8 cellular contexts compared by ENCODE assay signal in the genomic region with DNA sequence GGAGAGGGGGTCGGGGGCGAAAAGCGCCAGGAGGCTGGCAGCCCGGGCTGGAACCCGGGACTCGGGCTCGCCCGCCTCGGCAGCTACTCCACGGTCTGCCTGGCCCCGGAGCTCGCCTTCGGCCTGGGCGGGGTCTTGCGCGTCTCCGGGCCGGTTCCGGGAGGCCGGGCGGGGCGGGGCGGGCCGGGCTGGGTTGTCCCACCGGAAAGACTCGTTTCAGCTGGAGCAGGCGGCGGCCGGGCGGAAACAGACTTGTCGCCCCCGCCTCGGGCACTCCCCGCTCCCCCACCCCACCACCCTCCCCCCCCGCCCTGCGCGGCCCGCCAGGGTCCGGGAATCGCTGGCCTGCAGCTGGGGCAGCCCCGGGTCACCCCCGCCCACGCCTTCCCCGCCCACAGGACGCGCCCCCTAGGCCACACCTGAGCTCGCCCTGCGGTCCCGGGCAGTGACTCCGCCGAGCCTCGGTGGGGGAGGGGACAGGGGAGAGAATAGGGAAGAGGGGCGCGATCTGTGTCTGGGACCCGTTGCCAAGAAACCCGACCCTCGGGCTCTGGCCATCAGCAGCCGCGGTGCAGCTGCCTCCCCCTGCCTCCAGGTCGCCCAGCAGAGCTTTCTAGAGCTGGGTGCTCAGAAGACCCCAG.
DNase-seq lines count a peak whose midpoint lies in the region; ATAC-seq and TF ChIP-seq lines count a peak whose summit lies in the region.

No MANE protein-coding gene starts in this region.

- peak overlapping the region; percentile 79 to 90 for H3K9ac ChIP-seq in colonic mucosa (ENCODE audit: low read depth in 2 of 2, low read length in 2 of 2)

- TF ChIP-seq CTCF in colonic mucosa (IDR thresholded peaks at IDR 0.05), result no peak
- TF ChIP-seq CTCF in left lung (IDR thresholded peaks at IDR 0.05), result no peak
- no peak for TF ChIP-seq CTCF in thyroid gland (IDR thresholded peaks at IDR 0.05)

- H3K36me3 ChIP-seq in colonic mucosa (no peaks in the 10 kb centered on the region), left lung (no peaks in the 10 kb centered on the region), thyroid gland (no peaks in the 10 kb centered on the region)

- DNase-seq in NCI-H526 (lab: John Stamatoyannopoulos, UW) (peak; percentile 13 to 65), NCI-H526 treated with DMSO at 0.1 percent for 48 hours (lab: John Stamatoyannopoulos, UW) (no peak), colonic mucosa (peak; percentile 85), left lung (peak; percentile 62 to 88), thyroid gland (peak; percentile 78 to 83), NCI-H2227 (lab: John Stamatoyannopoulos, UW; ENCODE audit: unreplicated experiment) (no peak), NCI-H226 (no peak), NCI-H2171 treated with DMSO at 0.1 percent for 48 hours (lab: John Stamatoyannopoulos, UW) (no peak)

- H3K27me3 ChIP-seq in colonic mucosa (peaks cover 5% of the 10 kb centered on the region), left lung (peaks cover 0 to 51% of the 10 kb centered on the region in 2 donors), thyroid gland (no peaks in the 10 kb centered on the region)

- intact Hi-C loops in colonic mucosa (cut with DNase I) (no loop called here), left lung (cut with DNase I) (no loop called here), thyroid gland (cut with DNase I) (loop anchor here (5.0 kb wide), 1 partner anchor 104 kb away; no protein-coding TSS in a partner anchor)

- H3K9me3 ChIP-seq in colonic mucosa (no peaks in the 10 kb centered on the region), left lung (no peaks in the 10 kb centered on the region), thyroid gland (no peaks in the 10 kb centered on the region)

- ATAC-seq in left lung, result peak; percentile 95

- H3K4me1 ChIP-seq in colonic mucosa (peaks cover 15% of the 10 kb centered on the region), left lung (peaks cover 0 to 15% of the 10 kb centered on the region in 2 donors), thyroid gland (peaks cover 6 to 15% of the 10 kb centered on the region in 2 donors)

- WGBS in thyroid gland, 2 donors, result 0% methylated on average over 21 of the region's 60 CpGs; no CpG with 5 or more reads in 1 of the 2 donors

- H3K4me3 ChIP-seq in colonic mucosa (peak overlapping the region; percentile 45), left lung (peak overlapping the region; percentile 44), thyroid gland (replicated peaks in 1 of 3) (peak overlapping the region; percentile 36 to 52 (median 44))

- H3K27ac ChIP-seq in colonic mucosa, result peak overlapping the region; percentile 57
- H3K27ac ChIP-seq in left lung, result peak overlapping the region; percentile 70 to 87
- H3K27ac ChIP-seq in thyroid gland, result peak overlapping the region; percentile 42 to 83 (median 42)

- TF ChIP-seq POLR2A in thyroid gland (IDR thresholded peaks at IDR 0.05), result peak in 1 of 2 donors; percentile 50

Comparison
In these comparisons a context has a peak if more than half of its experiments do, and no peak if none do; other contexts are left out.
1. DNase-seq: peak in NCI-H526 (2 of 2), colonic mucosa (single experiment), left lung (2 of 2) and thyroid gland (2 of 2); none in NCI-H526 treated with DMSO at 0.1 percent for 48 hours (single experiment), NCI-H2227 (single experiment), NCI-H226 (single experiment) and NCI-H2171 treated with DMSO at 0.1 percent for 48 hours (single experiment).
2. Peak in every context shown above with its lines, with median percentiles within 50 percentile points of each other: H3K27ac ChIP-seq and H3K4me3 ChIP-seq.